Comparison of ENCODE assay signal across 1 cellular context in genomic region chr5:139675213-139675612, GRCh38.
TF ChIP-seq lines count a peak whose summit lies in the region.

No MANE protein-coding gene starts in this region.

TF ChIP-seq in H1, 55 proteins besides CTCF, POLR2A, EP300 and RAD21:
- no peak for TF ChIP-seq PHF8 (conservative IDR thresholded peaks at IDR 0.05; ENCODE audit: low read depth, low read length)
